ENCODE assay signal across 15 cellular contexts in genomic region chr2:119289642-119290041, GRCh38.
A peak's percentile ranks its signal among the peaks of the same experiment; 100 is the strongest.
DNase-seq lines count a peak whose midpoint lies in the region; ATAC-seq, FAIRE-seq and TF ChIP-seq lines count a peak whose summit lies in the region.
"Had no signal": no experiment of that assay in that cellular context is flagged by ENCODE, and none has a peak within 500 bp of the region (broad histone marks: within the 10 kb centered on the region; RNA-seq: fewer than 3 reads in every experiment).

No MANE protein-coding gene starts in this region.

- no peaks in the 10 kb centered on the region for H3K9me3 ChIP-seq in K562 (replicated peaks; ENCODE audit: control insufficient read depth, insufficient read depth, low read depth, low read length)
- H3K9me3 ChIP-seq in psoas muscle, result no peaks in the 10 kb centered on the region
- H3K9me3 ChIP-seq in suprapubic skin, result no peaks in the 10 kb centered on the region

- H4K20me1 ChIP-seq in K562 (replicated peaks; ENCODE audit: control insufficient read depth, insufficient read depth, low read length), result peaks cover 3% of the 10 kb centered on the region; the same call in 1 of the 2 replicates
- H4K20me1 ChIP-seq: BLaER1 treated with 17β-estradiol and CSF1 and Interleukin-3, amounts not matched to agents 10 nM and 100 nM had no signal

- TF ChIP-seq EP300 in K562 (IDR thresholded peaks at IDR 0.05; ENCODE audit: low read length) (no peak), suprapubic skin (IDR thresholded peaks at IDR 0.05) (no peak)

- DNase-seq in K562 (ENCODE audit: extremely low read depth in 1 of 4, low spot score in 3 of 4) (no peak), immature natural killer cell (peak in 2 of 3 donors; percentile 15 to 24), psoas muscle (no peak), suprapubic skin (ENCODE audit: low spot score in 2 of 2) (no peak), GM12891 (ENCODE audit: insufficient read length, low spot score) (no peak)
- no peak for DNase-seq in activated effector memory CD4-positive, alpha-beta T cell treated with Interleukin-2 at 50 U/mL for 16 hours
- DNase-seq: ACHN; CD4-positive, CD25-positive, alpha-beta regulatory T cell; DMS53; GF-D8; H7 had no signal

- FAIRE-seq in K562 (lab: Jason Lieb, UNC) (no peak), GM12891 (lab: Jason Lieb, UNC) (no peak)
- FAIRE-seq: GM18507 had no signal

- 23% methylated on average over 6 of the region's 6 CpGs for WGBS in K562 (ENCODE audit: insufficient coverage, low coverage, missing lambda C conversion rate)
- 87 to 97% (median 93%) methylated on average over 5 to 6 of the region's 6 CpGs for WGBS in psoas muscle, 3 donors
- 94% methylated on average over 6 of the region's 6 CpGs for WGBS in suprapubic skin

- H3K4me1 ChIP-seq in K562 (replicated peaks in 1 of 2; ENCODE audit: control insufficient read depth in 2 of 2, insufficient read depth in 2 of 2, low read length in 2 of 2) (no peaks in the 10 kb centered on the region; a peak in 1 of 5 replicates), psoas muscle (peaks cover 13% of the 10 kb centered on the region), suprapubic skin (peaks cover 1% of the 10 kb centered on the region)

- H3K27me3 ChIP-seq in K562 (ENCODE audit: control insufficient read depth in 2 of 2, insufficient read depth in 2 of 2, low read length in 2 of 2), result peaks cover 24 to 60% of the 10 kb centered on the region in 2 experiments
- H3K27me3 ChIP-seq in psoas muscle (ENCODE audit: insufficient read depth in 3 of 3, low read length in 2 of 3), result no peaks in the 10 kb centered on the region
- no peaks in the 10 kb centered on the region for H3K27me3 ChIP-seq in suprapubic skin
- H3K27me3 ChIP-seq: BLaER1 treated with 17β-estradiol and CSF1 and Interleukin-3, amounts not matched to agents 10 nM and 100 nM had no signal

- no TSS peak for BruUV-seq in K562 (replicated peaks; lab: Mats Ljungman, UMichigan)

- no peaks in the 10 kb centered on the region for H3K9me1 ChIP-seq in K562 (ENCODE audit: control insufficient read depth, insufficient read depth, low read length)

- in situ Hi-C loops in K562 (cut with MboI), result loop anchor here (25.0 kb wide), 2 partner anchors 277 to 402 kb away; no protein-coding TSS in a partner anchor

- H3K36me3 Mint-ChIP-seq in immature natural killer cell, result peaks cover 9 to 12% (median 9%) of the 10 kb centered on the region in 3 donors

- TF ChIP-seq CTCF in K562 (IDR thresholded peaks at IDR 0.05 in 2 of 3, conservative IDR thresholded peaks at IDR 0.05 in 1 of 3; ENCODE audit: insufficient read depth in 2 of 3, low read depth in 1 of 3, low read length in 3 of 3) (no peak), psoas muscle (IDR thresholded peaks at IDR 0.05) (no peak), suprapubic skin (IDR thresholded peaks at IDR 0.05) (no peak)

- no peaks in the 10 kb centered on the region for H3K79me2 ChIP-seq in K562 (ENCODE audit: control insufficient read depth, insufficient read depth, low read length)

- H3K27ac Mint-ChIP-seq in immature natural killer cell, result peak overlapping the region; percentile 7 to 82 (median 61)
- H3K27ac Mint-ChIP-seq: CD4-positive, CD25-positive, alpha-beta regulatory T cell; GM23338 had no signal

- H3K9me3 Mint-ChIP-seq in immature natural killer cell, result no peaks in the 10 kb centered on the region
- H3K9me3 Mint-ChIP-seq: CD4-positive, CD25-positive, alpha-beta regulatory T cell; GM23338 had no signal

- intact Hi-C loops in K562 (cut with micrococcal nuclease) (loop anchor here (5.0 kb wide), 3 partner anchors 262 to 407 kb away; no protein-coding TSS in a partner anchor), psoas muscle (cut with DNase I) (loop anchor here (2.0 to 10.0 kb wide), 5 partner anchors 65 to 407 kb away; partner anchors contain the start of gene STEAP3 (in 1 of the 2))

- H3K4me3 Mint-ChIP-seq in immature natural killer cell, result peak overlapping the region; percentile 19 to 74 (median 49)
- H3K4me3 Mint-ChIP-seq: CD4-positive, CD25-positive, alpha-beta regulatory T cell; GM23338 had no signal

- TF ChIP-seq RAD21 in K562 (CRISPR knock-in tag; conservative IDR thresholded peaks at IDR 0.05 in 1 of 2, IDR thresholded peaks at IDR 0.05 in 1 of 2), result no peak

- TF ChIP-seq POLR2A in K562 (conservative IDR thresholded peaks at IDR 0.05), result no peak
- TF ChIP-seq POLR2A in suprapubic skin (IDR thresholded peaks at IDR 0.05), result no peak
- no peak for TF ChIP-seq POLR2A in GM12891 (IDR thresholded peaks at IDR 0.05; ENCODE audit: low read depth, low read length)

- H3K4me3 ChIP-seq in K562 (no peak overlapping the region), psoas muscle (no peak overlapping the region), suprapubic skin (no peak overlapping the region)
- H3K4me3 ChIP-seq: BLaER1 treated with 17β-estradiol and CSF1 and Interleukin-3, amounts not matched to agents 10 nM and 100 nM; GM23338 had no signal

- ATAC-seq in K562 (peak; percentile 43; the same call in 1 of the 3 replicates), psoas muscle (no peak), HG03442 (IDR thresholded peaks at IDR 0.05; ENCODE audit: unreplicated experiment) (no peak)
- ATAC-seq: GM23338 had no signal

- H3K27ac ChIP-seq in K562 (ENCODE audit: extremely low read depth, low read depth, low read length), result no peak overlapping the region
- peak overlapping the region; percentile 44 for H3K27ac ChIP-seq in psoas muscle
- peak overlapping the region; percentile 46 for H3K27ac ChIP-seq in suprapubic skin
- H3K27ac ChIP-seq: BLaER1 treated with 17β-estradiol and CSF1 and Interleukin-3, amounts not matched to agents 10 nM and 100 nM had no signal

- no peak overlapping the region for H3K4me2 ChIP-seq in K562 (ENCODE audit: insufficient read depth, low read length)
- H3K4me2 ChIP-seq: BLaER1 treated with 17β-estradiol and CSF1 and Interleukin-3, amounts not matched to agents 10 nM and 100 nM; GM23338 had no signal

- peaks cover 34 to 41% of the 10 kb centered on the region in 2 donors for H3K4me1 Mint-ChIP-seq in immature natural killer cell
- H3K4me1 Mint-ChIP-seq: GM23338 had no signal

- POLR2A ChIA-PET in K562 (lab: Yijun Ruan, JAX), result interaction anchor here (1.9 kb wide), 1 partner anchor 64 kb away, joined by 4 read pairs; no protein-coding TSS in a partner anchor

- H2AFZ ChIP-seq in K562 (ENCODE audit: low read depth, low read length), result no peak overlapping the region
- H2AFZ ChIP-seq: GM23338 had no signal

- no peak overlapping the region for H3K9ac ChIP-seq in K562 (ENCODE audit: insufficient read depth in 1 of 2, low read depth in 2 of 2, low read length in 2 of 2)
- H3K9ac ChIP-seq: BLaER1 treated with 17β-estradiol and CSF1 and Interleukin-3, amounts not matched to agents 10 nM and 100 nM had no signal

- CTCF ChIA-PET in K562 (lab: Yijun Ruan, JAX; ENCODE audit: low intra/inter-chr PET ratio), result no interaction called here

- no peaks in the 10 kb centered on the region for H3K36me3 ChIP-seq in K562 (ENCODE audit: control insufficient read depth, insufficient read depth, low read length)
- H3K36me3 ChIP-seq in psoas muscle (ENCODE audit: insufficient read depth in 1 of 2, low read depth in 1 of 2), result no peaks in the 10 kb centered on the region
- peaks cover 7% of the 10 kb centered on the region for H3K36me3 ChIP-seq in suprapubic skin
- H3K36me3 ChIP-seq: BLaER1 treated with 17β-estradiol and CSF1 and Interleukin-3, amounts not matched to agents 10 nM and 100 nM had no signal

- peaks cover 0 to 2% (median 1%) of the 10 kb centered on the region in 3 donors for H3K27me3 Mint-ChIP-seq in immature natural killer cell (ENCODE audit: low read depth in 3 of 3)
- H3K27me3 Mint-ChIP-seq: CD4-positive, CD25-positive, alpha-beta regulatory T cell had no signal

TF ChIP-seq in K562, 482 proteins besides CTCF, POLR2A, EP300 and RAD21:
- TF ChIP-seq ZNF511 (CRISPR knock-in tag; IDR thresholded peaks at IDR 0.05), result no peak
- no peak for TF ChIP-seq BRD9 (IDR thresholded peaks at IDR 0.05; ENCODE audit: low read depth, partially characterized antibody)
- no peak for TF ChIP-seq ELF4 (CRISPR knock-in tag; IDR thresholded peaks at IDR 0.05)

TF ChIP-seq in GM12891, 5 proteins besides CTCF, POLR2A, EP300 and RAD21:
- no peak for TF ChIP-seq TAF1 (IDR thresholded peaks at IDR 0.05; ENCODE audit: low read depth, low read length)
- no peak for TF ChIP-seq POU2F2 (IDR thresholded peaks at IDR 0.05; ENCODE audit: low read depth, low read length)
- no peak for TF ChIP-seq POLR2AphosphoS5 (IDR thresholded peaks at IDR 0.05; ENCODE audit: low read depth, low read length)
- no peak for TF ChIP-seq SPI1 (IDR thresholded peaks at IDR 0.05; ENCODE audit: low read depth, low read length)
- TF ChIP-seq PAX5 (IDR thresholded peaks at IDR 0.05; ENCODE audit: insufficient read depth, low read length, severe bottlenecking), result no peak

Comparison
In these comparisons a context has a peak if more than half of its experiments do, and no peak if none do; other contexts are left out.
1. DNase-seq: peak in immature natural killer cell (2 of 3); none in K562 (0 of 4), psoas muscle (0 of 2), suprapubic skin (0 of 2), GM12891 (single experiment) and activated effector memory CD4-positive, alpha-beta T cell treated with Interleukin-2 at 50 U/mL for 16 hours (single experiment).